In genomic region chr2:206263959-206264603, GRCh38 we compare ENCODE assay signal across 16 cellular contexts.
"Had no signal": no experiment of that assay in that cellular context is flagged by ENCODE, and none has a peak within 500 bp of the region (broad histone marks: within the 10 kb centered on the region; RNA-seq: fewer than 3 reads in every experiment).

No MANE protein-coding gene starts in this region.

- H3K4me3 Mint-ChIP-seq: activated T-helper 17 cell treated with anti-CD3 and anti-CD28 coated beads, Interleukin-2, amount 50 U/mL, for 72 hours had no signal

- H3K4me3 ChIP-seq: adrenal gland, cardiac muscle cell, hepatocyte, left ventricle myocardium inferior, transverse colon, vagina had no signal

- H3K9me3 ChIP-seq: adrenal gland, left ventricle myocardium inferior, transverse colon, vagina had no signal

- ATAC-seq: activated T-helper 17 cell treated with anti-CD3 and anti-CD28 coated beads, Interleukin-2, amount 50 U/mL, for 72 hours had no signal

- H3K9me3 Mint-ChIP-seq: activated T-helper 17 cell treated with anti-CD3 and anti-CD28 coated beads, Interleukin-2, amount 50 U/mL, for 72 hours had no signal

- DNase-seq: activated CD4-positive, alpha-beta T cell treated with anti-CD3 and anti-CD28 coated beads for 1 hour; activated naive CD4-positive, alpha-beta T cell treated with Interleukin-2 at 50 U/mL for 16 hours; adrenal gland; erythroblast; kidney; left ventricle myocardium inferior; naive B cell; posterior cingulate gyrus; stimulated activated CD4-positive, alpha-beta T cell treated with anti-CD3 and anti-CD28 coated beads, Interleukin-2, amount 100 ng/mL, for 48 hours; stimulated activated naive CD4-positive, alpha-beta T cell; T1000; transverse colon had no signal

- H3K27ac Mint-ChIP-seq: activated T-helper 17 cell treated with anti-CD3 and anti-CD28 coated beads, Interleukin-2, amount 50 U/mL, for 72 hours had no signal

- H3K27me3 ChIP-seq: vagina had no signal

- H3K36me3 ChIP-seq: adrenal gland, cardiac muscle cell, left ventricle myocardium inferior, transverse colon, vagina had no signal

- H3K4me1 ChIP-seq: adrenal gland, left ventricle myocardium inferior, transverse colon, vagina had no signal
